21 cellular contexts compared by ENCODE assay signal in genomic region chr1:201661823-201662213, GRCh38.
"Had no signal": no experiment of that assay in that cellular context is flagged by ENCODE, and none has a peak within 500 bp of the region (broad histone marks: within the 10 kb centered on the region; RNA-seq: fewer than 3 reads in every experiment).

No MANE protein-coding gene starts in this region.

- DNase-seq: dermis blood vessel endothelial cell; dorsolateral prefrontal cortex; effector CD4-positive, alpha-beta T cell; effector memory CD8-positive, alpha-beta T cell; endodermal cell; foreskin melanocyte; gastrocnemius medialis; glutamatergic neuron; head of caudate nucleus; heart right ventricle; hippocampal formation; left cardiac atrium; left lung; left ventricle myocardium superior; lower lobe of right lung; mucosa of descending colon; naive B cell; naive thymus-derived CD8-positive, alpha-beta T cell had no signal

- H3K9me3 Mint-ChIP-seq: effector memory CD8-positive, alpha-beta T cell; endodermal cell; naive B cell; naive thymus-derived CD8-positive, alpha-beta T cell had no signal

- H3K36me3 ChIP-seq: gastrocnemius medialis, left lung, lower lobe of right lung had no signal

- H3K4me1 Mint-ChIP-seq: endodermal cell, naive B cell had no signal

- H3K4me3 Mint-ChIP-seq: effector memory CD8-positive, alpha-beta T cell; endodermal cell; mesothelial cell of epicardium; naive B cell; naive thymus-derived CD8-positive, alpha-beta T cell had no signal

- H3K27ac Mint-ChIP-seq: effector memory CD8-positive, alpha-beta T cell; endodermal cell; mesothelial cell of epicardium; naive B cell; naive thymus-derived CD8-positive, alpha-beta T cell had no signal

- ATAC-seq: effector memory CD8-positive, alpha-beta T cell; gastrocnemius medialis; heart right ventricle; left cardiac atrium; left lung; left ventricle myocardium superior; lower lobe of right lung; mucosa of descending colon; naive thymus-derived CD8-positive, alpha-beta T cell had no signal

- H3K4me1 ChIP-seq: left lung had no signal

- H3K27me3 ChIP-seq: dorsolateral prefrontal cortex, esophagus muscularis mucosa, gastrocnemius medialis, heart right ventricle, left lung had no signal

- H3K36me3 Mint-ChIP-seq: naive B cell; naive thymus-derived CD8-positive, alpha-beta T cell had no signal

- H3K4me3 ChIP-seq: coronary artery, dorsolateral prefrontal cortex, esophagus muscularis mucosa, gastrocnemius medialis, heart right ventricle, left lung, lower lobe of right lung, mucosa of descending colon had no signal

- H3K9me3 ChIP-seq: esophagus muscularis mucosa, gastrocnemius medialis, heart right ventricle, left lung, lower lobe of right lung, mucosa of descending colon had no signal

- H3K27ac ChIP-seq: coronary artery, esophagus muscularis mucosa, gastrocnemius medialis, heart right ventricle, left lung, lower lobe of right lung had no signal
